Comparison of ENCODE assay signal across 10 cellular contexts in genomic region chr16:75256871-75257343, GRCh38. TPM values are rescaled to one million over a fixed set of nuclear protein-coding genes. Genes with fewer than 3 reads are reported as not detected.
DNase-seq lines count a peak whose midpoint lies in the region; ATAC-seq and TF ChIP-seq lines count a peak whose summit lies in the region.
"Had no signal": no experiment of that assay in that cellular context is flagged by ENCODE, and none has a peak within 500 bp of the region (broad histone marks: within the 10 kb centered on the region; RNA-seq: fewer than 3 reads in every experiment).

No MANE protein-coding gene starts in this region.

- POLR2A ChIA-PET in PC-9 (lab: Charles Lee; ENCODE audit: unreplicated experiment): no interaction called here

- peak overlapping the region; percentile 99 for H4K8ac ChIP-seq in neuronal stem cell (ENCODE audit: low read depth, low read length)

- peak overlapping the region; percentile 100 for H2BK5ac ChIP-seq in neuronal stem cell (ENCODE audit: low read length)

- H2BK15ac ChIP-seq in neuronal stem cell (ENCODE audit: low read length): peak overlapping the region; percentile 99

- intact Hi-C loops in PC-9 (cut with micrococcal nuclease; ENCODE audit: unreplicated experiment): no loop called here
- intact Hi-C loops in colonic mucosa (cut with DNase I): no loop called here

- H3K4me3 ChIP-seq in AG10803 (ENCODE audit: low read length): peak overlapping the region; percentile 26
- peak overlapping the region; percentile 9 for H3K4me3 ChIP-seq in fibroblast of villous mesenchyme (ENCODE audit: low read depth, low read length)
- peak overlapping the region in 1 of 2 donors; percentile 48 for H3K4me3 ChIP-seq in neuronal stem cell (ENCODE audit: low read length in 2 of 2)
- H3K4me3 ChIP-seq in PC-9: no peak overlapping the region
- H3K4me3 ChIP-seq in colonic mucosa: no peak overlapping the region

- H3K79me2 ChIP-seq in PC-9 (ENCODE audit: low read depth): peaks cover 70% of the 10 kb centered on the region

- peak overlapping the region; percentile 77 for H2BK120ac ChIP-seq in neuronal stem cell (ENCODE audit: low read depth, low read length)

- H4K20me1 ChIP-seq in PC-9 (ENCODE audit: insufficient read depth): peaks cover 78% of the 10 kb centered on the region

- CTCF ChIA-PET in PC-9 (lab: Charles Lee): no interaction called here

- peaks cover 0 to 22% of the 10 kb centered on the region in 2 donors for H3K36me3 ChIP-seq in neuronal stem cell (replicated peaks in 1 of 2; ENCODE audit: control insufficient read depth in 2 of 2, insufficient read depth in 2 of 2, low read length in 2 of 2)
- no peaks in the 10 kb centered on the region for H3K36me3 ChIP-seq in PC-9 (ENCODE audit: low read depth)
- H3K36me3 ChIP-seq in colonic mucosa: no peaks in the 10 kb centered on the region

- no peak for ATAC-seq in GM18519 (IDR thresholded peaks at IDR 0.05; ENCODE audit: low FRiP score, unreplicated experiment)
- ATAC-seq in GM18909 (IDR thresholded peaks at IDR 0.05; ENCODE audit: poor library complexity, unreplicated experiment): no peak

- H3K4me1 ChIP-seq in neuronal stem cell (ENCODE audit: control insufficient read depth in 2 of 2, insufficient read depth in 1 of 2, low read depth in 1 of 2, low read length in 2 of 2) (peaks cover 53 to 70% of the 10 kb centered on the region in 2 donors), PC-9 (replicated peaks; ENCODE audit: insufficient read depth) (peaks cover 17% of the 10 kb centered on the region), colonic mucosa (peaks cover 15% of the 10 kb centered on the region)

- H3K4ac ChIP-seq in neuronal stem cell (ENCODE audit: low read length): peak overlapping the region; percentile 96

- WGBS in neuronal stem cell (ENCODE audit: extremely low coverage in 2 of 2, insufficient read length in 2 of 2, insufficient replicate concordance in 1 of 2), 2 donors: no CpG with 5 or more reads among the region's 9 CpGs

- H3K9me3 ChIP-seq in neuronal stem cell (replicated peaks in 1 of 2; ENCODE audit: control insufficient read depth in 2 of 2, insufficient read depth in 1 of 2, low read depth in 1 of 2, low read length in 2 of 2) (no peaks in the 10 kb centered on the region), PC-9 (ENCODE audit: insufficient read depth, low read depth) (no peaks in the 10 kb centered on the region), colonic mucosa (no peaks in the 10 kb centered on the region)

- H2AK5ac ChIP-seq in neuronal stem cell (ENCODE audit: low read depth, low read length): peak overlapping the region; percentile 100

- peak overlapping the region; percentile 62 for H3K23ac ChIP-seq in neuronal stem cell (ENCODE audit: low read depth, low read length, poor library complexity)

- H3K14ac ChIP-seq in neuronal stem cell (ENCODE audit: low read length): peak overlapping the region; percentile 59

- peaks cover 26% of the 10 kb centered on the region for H3K79me1 ChIP-seq in neuronal stem cell (ENCODE audit: low read depth, low read length)

- H3K9me2 ChIP-seq in PC-9 (ENCODE audit: insufficient read depth): no peaks in the 10 kb centered on the region

- peak overlapping the region; percentile 38 for H3K4me2 ChIP-seq in neuronal stem cell (ENCODE audit: insufficient read depth, low read length, poor library complexity, severe bottlenecking)
- H3K4me2 ChIP-seq in PC-9: no peak overlapping the region
- H3K4me2 ChIP-seq: KMS-11 had no signal

- peak overlapping the region; percentile 96 for H3K18ac ChIP-seq in neuronal stem cell (ENCODE audit: low read length)

- H3K27me3 ChIP-seq in neuronal stem cell (ENCODE audit: control insufficient read depth in 3 of 3, insufficient read depth in 3 of 3, low read depth in 1 of 3, low read length in 3 of 3): no peaks in the 10 kb centered on the region
- H3K27me3 ChIP-seq in PC-9 (ENCODE audit: insufficient read depth, low read depth): no peaks in the 10 kb centered on the region
- H3K27me3 ChIP-seq in colonic mucosa: no peaks in the 10 kb centered on the region

- H3K27ac ChIP-seq in neuronal stem cell (replicated peaks; ENCODE audit: low read length) (peak overlapping the region; percentile 79), PC-9 (no peak overlapping the region), colonic mucosa (no peak overlapping the region)
- H3K27ac ChIP-seq: KMS-11 had no signal

- BruUV-seq in PC-9 (replicated peaks; lab: Mats Ljungman, UMichigan): no TSS peak

- H2AFZ ChIP-seq in neuronal stem cell (ENCODE audit: low read length) (no peak overlapping the region), PC-9 (no peak overlapping the region)

- TF ChIP-seq CTCF in AG10803 (conservative IDR thresholded peaks at IDR 0.05; ENCODE audit: low read length) (no peak), fibroblast of villous mesenchyme (IDR thresholded peaks at IDR 0.05; ENCODE audit: insufficient read depth, low read depth, low read length) (no peak), PC-9 (conservative IDR thresholded peaks at IDR 0.05) (no peak), colonic mucosa (IDR thresholded peaks at IDR 0.05) (no peak)

- no peak overlapping the region for H4K91ac ChIP-seq in neuronal stem cell (ENCODE audit: low read depth, low read length, poor library complexity)

- peak overlapping the region; percentile 99 for H2BK12ac ChIP-seq in neuronal stem cell (ENCODE audit: low read length)

- peaks cover 19% of the 10 kb centered on the region; the same call in 1 of the 2 replicates for H3F3A ChIP-seq in PC-9 (ENCODE audit: insufficient read depth, low read depth)

- peak overlapping the region; percentile 50 for H3K9ac ChIP-seq in neuronal stem cell (ENCODE audit: low read depth, low read length, poor library complexity)
- H3K9ac ChIP-seq in colonic mucosa (ENCODE audit: low read depth in 2 of 2, low read length in 2 of 2): peak overlapping the region in 1 of 2 donors; percentile 40
- H3K9ac ChIP-seq: KMS-11 had no signal

- DNase-seq in AG10803 (ENCODE audit: low read depth) (peak; percentile 64), NCI-H82 (lab: John Stamatoyannopoulos, UW) (peak; percentile 89), fibroblast of villous mesenchyme (ENCODE audit: low read depth) (peak; percentile 84), neuronal stem cell (ENCODE audit: low spot score) (no peak), PC-9 (no peak), colonic mucosa (no peak)
- DNase-seq: activated B cell treated with CpG ODN at 0.5 μM for 24 hours had no signal

RNA-seq across cellular contexts. Expression of gene BCAR1, which starts 5.5 kb away (rescaled TPM):
- total RNA-seq in fibroblast of villous mesenchyme (87.2 and 120 TPM in 2 replicates), PC-9 (2021) (53.9 and 62.5 TPM in 2 replicates), colonic mucosa (100 to 1,000 TPM; 110 to 130 TPM)
- polyA plus RNA-seq in neuronal stem cell (2013, experiment 1 of 2): 43.7 TPM
- polyA plus RNA-seq in neuronal stem cell (2013, experiment 2 of 2): 43.2 TPM
- total RNA-seq: activated B cell treated with CpG ODN at 0.5 μM for 24 hours had no signal

RNA-seq across cellular contexts. Expression of gene CTRB1, which starts 38.1 kb away (rescaled TPM):
- total RNA-seq in fibroblast of villous mesenchyme (not detected in 2 replicates), PC-9 (2021) (not detected in 2 replicates), colonic mucosa (10 to 100 TPM in 1 of 2 donors, not detected in 1; 19.1 TPM)
- 0.06 TPM for polyA plus RNA-seq in neuronal stem cell (2013, experiment 1 of 2)
- 0.06 TPM for polyA plus RNA-seq in neuronal stem cell (2013, experiment 2 of 2)
- total RNA-seq: activated B cell treated with CpG ODN at 0.5 μM for 24 hours had no signal

RNA-seq across cellular contexts. Expression of gene CTRB2, which starts 49.9 kb away (rescaled TPM):
- total RNA-seq in fibroblast of villous mesenchyme: not detected in 2 replicates
- polyA plus RNA-seq in neuronal stem cell (2013, experiment 1 of 2): not detected
- polyA plus RNA-seq in neuronal stem cell (2013, experiment 2 of 2): 0.01 TPM
- total RNA-seq in PC-9 (2021): not detected in 2 replicates
- total RNA-seq in colonic mucosa: 10 to 100 TPM in 1 of 2 donors, not detected in 1; 29.1 TPM
- total RNA-seq: activated B cell treated with CpG ODN at 0.5 μM for 24 hours had no signal

Comparison
In these comparisons a context has a peak if more than half of its experiments do, and no peak if none do; other contexts are left out.
1. DNase-seq: peak in AG10803 (single experiment), NCI-H82 (single experiment) and fibroblast of villous mesenchyme (single experiment); none in neuronal stem cell (single experiment), PC-9 (0 of 2) and colonic mucosa (single experiment).
2. H3K4me3 ChIP-seq: peak in AG10803 (single experiment) and fibroblast of villous mesenchyme (single experiment); none in PC-9 (single experiment) and colonic mucosa (single experiment).